Comparison of ENCODE assay signal across 7 cellular contexts in genomic region chr10:132337854-132338253, GRCh38. TPM values are rescaled to one million over a fixed set of nuclear protein-coding genes. Genes with fewer than 3 reads are reported as not detected.
DNase-seq lines count a peak whose midpoint lies in the region; ATAC-seq, FAIRE-seq and TF ChIP-seq lines count a peak whose summit lies in the region.
"Not testable (repeated sequence)": the region's sequence is repeated elsewhere in the genome, so short reads cannot be mapped to it uniquely, and the experiment has no call there.

No MANE protein-coding gene starts in this region.

- WGBS in HepG2 (ENCODE audit: low lambda C conversion rate) = 96% methylated on average over 7 of the region's 7 CpGs
- 96 to 98% (median 96%) methylated on average over 7 of the region's 7 CpGs for WGBS in psoas muscle, 3 donors

- not testable (repeated sequence) for H3K9me3 ChIP-seq in HepG2 (ENCODE audit: low read length); psoas muscle

- H3K79me2 ChIP-seq in GM23338 (replicated peaks; ENCODE audit: insufficient read depth); HepG2 (ENCODE audit: insufficient read depth, low read length): not testable (repeated sequence)

- H3F3A ChIP-seq in GM23338 (replicated peaks; ENCODE audit: low read depth) = not testable (repeated sequence)

- H3K4me1 Mint-ChIP-seq in GM23338 = peaks cover 29% of the 10 kb centered on the region
- peaks cover 25% of the 10 kb centered on the region for H3K4me1 Mint-ChIP-seq in activated CD4-positive, alpha-beta T cell treated with anti-CD3 and anti-CD28 coated beads, Interleukin-2, amount 10 ng/mL, durations not matched to agents 7 days and 5 days
- peaks cover 39% of the 10 kb centered on the region for H3K4me1 Mint-ChIP-seq in activated naive CD4-positive, alpha-beta T cell treated with anti-CD3 and anti-CD28 coated beads, Interleukin-2, amount 50 U/mL, for 24 hours
- peaks cover 26 to 35% of the 10 kb centered on the region in 2 donors for H3K4me1 Mint-ChIP-seq in natural killer cell

- not testable (repeated sequence) for BruUV-seq in HepG2 (replicated peaks; lab: Mats Ljungman, UMichigan)

- intact Hi-C loops in HepG2 (cut with micrococcal nuclease; ENCODE audit: unreplicated experiment); natural killer cell (cut with micrococcal nuclease); psoas muscle (cut with DNase I): not testable (repeated sequence)

- not testable (repeated sequence) for H3K9me3 Mint-ChIP-seq in GM23338; activated CD4-positive, alpha-beta T cell treated with anti-CD3 and anti-CD28 coated beads, Interleukin-2, amount 10 ng/mL, durations not matched to agents 7 days and 5 days; activated naive CD4-positive, alpha-beta T cell treated with anti-CD3 and anti-CD28 coated beads, Interleukin-2, amount 50 U/mL, for 24 hours; natural killer cell

- not testable (repeated sequence) for H2AFZ ChIP-seq in GM23338; HepG2 (ENCODE audit: low read length)

- H3K9me2 ChIP-seq in GM23338 (ENCODE audit: insufficient read depth) = not testable (repeated sequence)

- H4K20me1 ChIP-seq in GM23338 (replicated peaks; ENCODE audit: insufficient read depth); HepG2 (ENCODE audit: insufficient read depth, low read length): not testable (repeated sequence)

- not testable (repeated sequence) for DNase-seq in GM23338 (ENCODE audit: low spot score); activated CD4-positive, alpha-beta T cell treated with anti-CD3 and anti-CD28 coated beads, Interleukin-2, amount 10 ng/mL, durations not matched to agents 7 days and 5 days; coronary artery (ENCODE audit: low spot score); HepG2 (ENCODE audit: low spot score); natural killer cell; psoas muscle

- H3K27ac ChIP-seq in GM23338 (ENCODE audit: low read depth) = peak overlapping the region; percentile 46
- H3K27ac ChIP-seq in coronary artery, psoas muscle: not testable (repeated sequence)
- peak overlapping the region; percentile 87 for H3K27ac ChIP-seq in HepG2 (ENCODE audit: extremely low read length, insufficient read depth, low read length)

- not testable (repeated sequence) for H3K36me3 ChIP-seq in GM23338 (ENCODE audit: insufficient read depth); HepG2 (replicated peaks in 1 of 2; ENCODE audit: control insufficient read depth in 1 of 2, insufficient read depth in 2 of 2, low read length in 2 of 2); psoas muscle (ENCODE audit: insufficient read depth in 1 of 2, low read depth in 1 of 2)

- not testable (repeated sequence) for H3K4me1 ChIP-seq in GM23338 (ENCODE audit: insufficient read depth); psoas muscle
- H3K4me1 ChIP-seq in HepG2 (ENCODE audit: insufficient read depth, low read length) = peaks cover 13% of the 10 kb centered on the region

- not testable (repeated sequence) for H3K4me3 ChIP-seq in GM23338; HepG2 (replicated peaks in 1 of 3; ENCODE audit: insufficient read depth in 1 of 3, low read depth in 2 of 3, low read length in 3 of 3)
- peak overlapping the region; percentile 63 for H3K4me3 ChIP-seq in coronary artery
- peak overlapping the region; percentile 54 for H3K4me3 ChIP-seq in psoas muscle

- H3K4me3 Mint-ChIP-seq in GM23338 = not testable (repeated sequence)
- peak overlapping the region; percentile 63 for H3K4me3 Mint-ChIP-seq in activated CD4-positive, alpha-beta T cell treated with anti-CD3 and anti-CD28 coated beads, Interleukin-2, amount 10 ng/mL, durations not matched to agents 7 days and 5 days
- H3K4me3 Mint-ChIP-seq in activated naive CD4-positive, alpha-beta T cell treated with anti-CD3 and anti-CD28 coated beads, Interleukin-2, amount 50 U/mL, for 24 hours = peak overlapping the region; percentile 86
- peak overlapping the region; percentile 96 for H3K4me3 Mint-ChIP-seq in natural killer cell

- CTCF ChIA-PET in activated CD4-positive, alpha-beta T cell treated with anti-CD3 and anti-CD28 coated beads, Interleukin-2, amount 10 ng/mL, durations not matched to agents 7 days and 5 days (lab: Charles Lee) = interaction anchor here (1.0 kb wide), 1 partner anchor 194 kb away, joined by 4 read pairs; no protein-coding TSS in a partner anchor
- CTCF ChIA-PET in HepG2 (lab: Yijun Ruan, JAX; ENCODE audit: low intra/inter-chr PET ratio, low total read pairs) = not testable (repeated sequence)

- FAIRE-seq in HepG2 (lab: Jason Lieb, UNC) = not testable (repeated sequence)

- H3K36me3 Mint-ChIP-seq in GM23338 (ENCODE audit: low read depth); activated CD4-positive, alpha-beta T cell treated with anti-CD3 and anti-CD28 coated beads, Interleukin-2, amount 10 ng/mL, durations not matched to agents 7 days and 5 days (ENCODE audit: low read depth); natural killer cell: not testable (repeated sequence)
- peaks cover 11% of the 10 kb centered on the region for H3K36me3 Mint-ChIP-seq in activated naive CD4-positive, alpha-beta T cell treated with anti-CD3 and anti-CD28 coated beads, Interleukin-2, amount 50 U/mL, for 24 hours

- not testable (repeated sequence) for H3K9ac ChIP-seq in HepG2 (ENCODE audit: insufficient read depth, low read depth, low read length)

- not testable (repeated sequence) for TF ChIP-seq EP300 in HepG2 (IDR thresholded peaks at IDR 0.05; ENCODE audit: low read depth in 2 of 2, low read length in 2 of 2); HepG2 (CRISPR knock-in tag; IDR thresholded peaks at IDR 0.05; ENCODE audit: borderline replicate concordance)

- not testable (repeated sequence) for TF ChIP-seq RAD21 in HepG2 (CRISPR knock-in tag; IDR thresholded peaks at IDR 0.05)

- not testable (repeated sequence) for TF ChIP-seq POLR2A in HepG2 (IDR thresholded peaks at IDR 0.05; ENCODE audit: insufficient read depth in 1 of 2, low read depth in 2 of 2, low read length in 2 of 2)

- TF ChIP-seq CTCF in GM23338 (conservative IDR thresholded peaks at IDR 0.05; ENCODE audit: low read depth in 2 of 2); coronary artery (IDR thresholded peaks at IDR 0.05); HepG2 (CRISPR knock-in tag; IDR thresholded peaks at IDR 0.05); natural killer cell (IDR thresholded peaks at IDR 0.05); psoas muscle (IDR thresholded peaks at IDR 0.05): not testable (repeated sequence)

- not testable (repeated sequence) for ATAC-seq in GM23338, HepG2, natural killer cell, psoas muscle

- peaks cover 11% of the 10 kb centered on the region for H3K27me3 Mint-ChIP-seq in GM23338 (ENCODE audit: insufficient read depth, low read depth, poor library complexity)
- not testable (repeated sequence) for H3K27me3 Mint-ChIP-seq in activated CD4-positive, alpha-beta T cell treated with anti-CD3 and anti-CD28 coated beads, Interleukin-2, amount 10 ng/mL, durations not matched to agents 7 days and 5 days; activated naive CD4-positive, alpha-beta T cell treated with anti-CD3 and anti-CD28 coated beads, Interleukin-2, amount 50 U/mL, for 24 hours; natural killer cell (ENCODE audit: low read depth in 2 of 2)

- in situ Hi-C loops in HepG2 (cut with HindIII; ENCODE audit: extremely low pct_ligation_motif_present, low pct_unique_long_range_greater_than_20kb) = not testable (repeated sequence)

- H3K27ac Mint-ChIP-seq in GM23338 (peak overlapping the region; percentile 81), natural killer cell (peak overlapping the region; percentile 94 to 96)
- H3K27ac Mint-ChIP-seq in activated CD4-positive, alpha-beta T cell treated with anti-CD3 and anti-CD28 coated beads, Interleukin-2, amount 10 ng/mL, durations not matched to agents 7 days and 5 days; activated naive CD4-positive, alpha-beta T cell treated with anti-CD3 and anti-CD28 coated beads, Interleukin-2, amount 50 U/mL, for 24 hours: not testable (repeated sequence)

- not testable (repeated sequence) for H3K4me2 ChIP-seq in GM23338
- H3K4me2 ChIP-seq in HepG2 (ENCODE audit: low read depth, low read length) = peak overlapping the region; percentile 75

- H3K27me3 ChIP-seq in GM23338 (ENCODE audit: insufficient read depth); HepG2 (ENCODE audit: control insufficient read depth in 1 of 2, insufficient read depth in 2 of 2, low read length in 2 of 2); psoas muscle (ENCODE audit: insufficient read depth in 3 of 3, low read length in 2 of 3): not testable (repeated sequence)

- POLR2A ChIA-PET in activated CD4-positive, alpha-beta T cell treated with anti-CD3 and anti-CD28 coated beads, Interleukin-2, amount 10 ng/mL, durations not matched to agents 7 days and 5 days (lab: Charles Lee); HepG2 (lab: Yijun Ruan, JAX): not testable (repeated sequence)

RNA-seq across cellular contexts. Expression of gene LRRC27, which starts 5.9 kb away (rescaled TPM):
- 3.1 and 3.5 TPM in 2 replicates for total RNA-seq in GM23338 (2014; rRNA removed; shearing (Covaris generic))
- polyA plus RNA-seq in GM23338 (2016; fragmentation: Nextera tagmentation; extraction: Ambion mirVana) (2.2 and 2.9 TPM in 2 replicates), HepG2 (2011; rRNA removed) (4.2 and 4.3 TPM in 2 replicates), psoas muscle (1 to 10 TPM; 2.3 to 8.3 (median 4.3) TPM)
- 1 to 10 TPM; 4.4 to 6.1 TPM for total RNA-seq in activated CD4-positive, alpha-beta T cell treated with anti-CD3 and anti-CD28 coated beads, Interleukin-2, amount 10 ng/mL, durations not matched to agents 7 days and 5 days
- total RNA-seq in HepG2 (2016; rRNA removed; fragmentation: Illumina TruSeq; extraction: Trizol) (3.9 and 4.6 TPM in 2 replicates), natural killer cell (10 to 100 TPM in 1 of 3 donors, 1 to 10 TPM in 2; 8.1 to 22.5 (median 9.9) TPM), psoas muscle (1 to 10 TPM; 2.2 to 2.9 (median 2.4) TPM)
- 2.1 and 2.2 TPM in 2 replicates for total RNA-seq in HepG2 (2016; cell fraction: cytosol; rRNA removed; fragmentation: Illumina TruSeq; extraction: Trizol; ENCODE audit: low read depth)
- 3.2 and 4.3 TPM in 2 replicates for total RNA-seq in HepG2 (2016; cell fraction: insoluble cytoplasmic fraction; rRNA removed; fragmentation: Illumina TruSeq; extraction: Trizol)
- 2.1 and 2.5 TPM in 2 replicates for total RNA-seq in HepG2 (2016; cell fraction: membrane; rRNA removed; fragmentation: Illumina TruSeq; extraction: Trizol)
- total RNA-seq in HepG2 (2016; cell fraction: nucleus; rRNA removed; fragmentation: Illumina TruSeq; extraction: Trizol) = 5.9 and 7.5 TPM in 2 replicates
- polyA plus RNA-seq in HepG2 (2011; cell fraction: cytosol; rRNA removed) = 1.8 and 1.9 TPM in 2 replicates
- polyA plus RNA-seq in HepG2 (2011; cell fraction: nucleus; rRNA removed) = 14.3 and 14.5 TPM in 2 replicates
- polyA plus RNA-seq in HepG2 (2012) = 3.2 and 3.6 TPM in 2 replicates
- 0.82 and 0.88 TPM in 2 replicates for polyA plus RNA-seq in HepG2 (2016; cell fraction: cytosol; fragmentation: Illumina TruSeq; extraction: Trizol; ENCODE audit: low read depth)
- 3.6 and 4.7 TPM in 2 replicates for polyA plus RNA-seq in HepG2 (2016; cell fraction: insoluble cytoplasmic fraction; fragmentation: Illumina TruSeq; extraction: Trizol; ENCODE audit: low read depth)
- polyA plus RNA-seq in HepG2 (2016; cell fraction: membrane; fragmentation: Illumina TruSeq; extraction: Trizol; ENCODE audit: low read depth) = 2.6 and 2.7 TPM in 2 replicates
- 11.7 and 14.6 TPM in 2 replicates for polyA plus RNA-seq in HepG2 (2016; cell fraction: nucleus; fragmentation: Illumina TruSeq; extraction: Trizol; ENCODE audit: insufficient read depth, low read depth)
- polyA minus RNA-seq in HepG2 (2011; rRNA and poly(A)+ RNA removed; ENCODE audit: low replicate concordance) = 2.7 and 3.0 TPM in 2 replicates
- 0.88 and 1.4 TPM in 2 replicates for polyA minus RNA-seq in HepG2 (2011; cell fraction: cytosol; rRNA and poly(A)+ RNA removed)
- polyA minus RNA-seq in HepG2 (2011; cell fraction: nucleus; rRNA and poly(A)+ RNA removed) = 11.1 and 12.3 TPM in 2 replicates

RNA-seq across cellular contexts. Expression of gene STK32C, which starts 30.1 kb away (rescaled TPM):
- total RNA-seq in GM23338 (2014; rRNA removed; shearing (Covaris generic)) = 8.0 and 10.2 TPM in 2 replicates
- 20.5 and 24.1 TPM in 2 replicates for polyA plus RNA-seq in GM23338 (2016; fragmentation: Nextera tagmentation; extraction: Ambion mirVana)
- 10 to 100 TPM; 11.1 to 15.2 TPM for total RNA-seq in activated CD4-positive, alpha-beta T cell treated with anti-CD3 and anti-CD28 coated beads, Interleukin-2, amount 10 ng/mL, durations not matched to agents 7 days and 5 days
- 18.9 and 19.4 TPM in 2 replicates for total RNA-seq in HepG2 (2016; rRNA removed; fragmentation: Illumina TruSeq; extraction: Trizol)
- 6.4 and 9.0 TPM in 2 replicates for total RNA-seq in HepG2 (2016; cell fraction: cytosol; rRNA removed; fragmentation: Illumina TruSeq; extraction: Trizol; ENCODE audit: low read depth)
- total RNA-seq in HepG2 (2016; cell fraction: insoluble cytoplasmic fraction; rRNA removed; fragmentation: Illumina TruSeq; extraction: Trizol) = 18.5 and 19.3 TPM in 2 replicates
- 13.9 and 14.9 TPM in 2 replicates for total RNA-seq in HepG2 (2016; cell fraction: membrane; rRNA removed; fragmentation: Illumina TruSeq; extraction: Trizol)
- total RNA-seq in HepG2 (2016; cell fraction: nucleus; rRNA removed; fragmentation: Illumina TruSeq; extraction: Trizol) = 8.4 and 10.8 TPM in 2 replicates
- 9.9 and 10.9 TPM in 2 replicates for polyA plus RNA-seq in HepG2 (2011; rRNA removed)
- polyA plus RNA-seq in HepG2 (2011; cell fraction: cytosol; rRNA removed) = 7.4 and 11.6 TPM in 2 replicates
- 13.7 and 17.7 TPM in 2 replicates for polyA plus RNA-seq in HepG2 (2011; cell fraction: nucleus; rRNA removed)
- polyA plus RNA-seq in HepG2 (2012) = 12.0 and 12.5 TPM in 2 replicates
- 9.3 and 10.8 TPM in 2 replicates for polyA plus RNA-seq in HepG2 (2016; cell fraction: cytosol; fragmentation: Illumina TruSeq; extraction: Trizol; ENCODE audit: low read depth)
- polyA plus RNA-seq in HepG2 (2016; cell fraction: insoluble cytoplasmic fraction; fragmentation: Illumina TruSeq; extraction: Trizol; ENCODE audit: low read depth) = 19.9 and 20.6 TPM in 2 replicates
- polyA plus RNA-seq in HepG2 (2016; cell fraction: membrane; fragmentation: Illumina TruSeq; extraction: Trizol; ENCODE audit: low read depth) = 11.2 and 12.1 TPM in 2 replicates
- polyA plus RNA-seq in HepG2 (2016; cell fraction: nucleus; fragmentation: Illumina TruSeq; extraction: Trizol; ENCODE audit: insufficient read depth, low read depth) = 19.7 and 20.0 TPM in 2 replicates
- 10.2 and 30.6 TPM in 2 replicates for polyA minus RNA-seq in HepG2 (2011; rRNA and poly(A)+ RNA removed; ENCODE audit: low replicate concordance)
- 4.4 and 5.4 TPM in 2 replicates for polyA minus RNA-seq in HepG2 (2011; cell fraction: cytosol; rRNA and poly(A)+ RNA removed)
- polyA minus RNA-seq in HepG2 (2011; cell fraction: nucleus; rRNA and poly(A)+ RNA removed) = 6.1 and 7.1 TPM in 2 replicates
- total RNA-seq in natural killer cell = 10 to 100 TPM; 12.7 to 22.1 (median 17.9) TPM
- total RNA-seq in psoas muscle = 1 to 10 TPM; 5.6 to 7.0 (median 6.1) TPM
- polyA plus RNA-seq in psoas muscle = 10 to 100 TPM in 1 of 3 donors, 1 to 10 TPM in 2; 3.6 to 11.7 (median 8.1) TPM

RNA-seq across cellular contexts. Expression of gene PWWP2B, which starts 59.1 kb away (rescaled TPM):
- 8.6 and 12.8 TPM in 2 replicates for total RNA-seq in GM23338 (2014; rRNA removed; shearing (Covaris generic))
- polyA plus RNA-seq in GM23338 (2016; fragmentation: Nextera tagmentation; extraction: Ambion mirVana) (2.2 and 2.3 TPM in 2 replicates), HepG2 (2011; rRNA removed) (2.3 and 3.7 TPM in 2 replicates), psoas muscle (10 to 100 TPM; 18.6 to 35.2 (median 23.4) TPM)
- 1 to 10 TPM; 8.1 to 9.3 TPM for total RNA-seq in activated CD4-positive, alpha-beta T cell treated with anti-CD3 and anti-CD28 coated beads, Interleukin-2, amount 10 ng/mL, durations not matched to agents 7 days and 5 days
- total RNA-seq in HepG2 (2016; rRNA removed; fragmentation: Illumina TruSeq; extraction: Trizol) (3.5 and 4.7 TPM in 2 replicates), natural killer cell (10 to 100 TPM; 23.7 to 29.5 (median 24.4) TPM), psoas muscle (10 to 100 TPM; 14.5 to 25.0 (median 21.9) TPM)
- 1.3 and 1.8 TPM in 2 replicates for total RNA-seq in HepG2 (2016; cell fraction: cytosol; rRNA removed; fragmentation: Illumina TruSeq; extraction: Trizol; ENCODE audit: low read depth)
- 3.2 and 5.1 TPM in 2 replicates for total RNA-seq in HepG2 (2016; cell fraction: insoluble cytoplasmic fraction; rRNA removed; fragmentation: Illumina TruSeq; extraction: Trizol)
- 3.2 and 3.7 TPM in 2 replicates for total RNA-seq in HepG2 (2016; cell fraction: membrane; rRNA removed; fragmentation: Illumina TruSeq; extraction: Trizol)
- 2.9 and 3.1 TPM in 2 replicates for total RNA-seq in HepG2 (2016; cell fraction: nucleus; rRNA removed; fragmentation: Illumina TruSeq; extraction: Trizol)
- polyA plus RNA-seq in HepG2 (2011; cell fraction: cytosol; rRNA removed) = 3.1 and 4.4 TPM in 2 replicates
- 12.7 and 14.5 TPM in 2 replicates for polyA plus RNA-seq in HepG2 (2011; cell fraction: nucleus; rRNA removed)
- polyA plus RNA-seq in HepG2 (2012) = 2.3 and 4.1 TPM in 2 replicates
- 1.2 and 1.3 TPM in 2 replicates for polyA plus RNA-seq in HepG2 (2016; cell fraction: cytosol; fragmentation: Illumina TruSeq; extraction: Trizol; ENCODE audit: low read depth)
- 2.8 and 3.2 TPM in 2 replicates for polyA plus RNA-seq in HepG2 (2016; cell fraction: insoluble cytoplasmic fraction; fragmentation: Illumina TruSeq; extraction: Trizol; ENCODE audit: low read depth)
- 2.2 and 2.3 TPM in 2 replicates for polyA plus RNA-seq in HepG2 (2016; cell fraction: membrane; fragmentation: Illumina TruSeq; extraction: Trizol; ENCODE audit: low read depth)
- polyA plus RNA-seq in HepG2 (2016; cell fraction: nucleus; fragmentation: Illumina TruSeq; extraction: Trizol; ENCODE audit: insufficient read depth, low read depth) = 5.4 and 5.6 TPM in 2 replicates
- 3.9 and 6.3 TPM in 2 replicates for polyA minus RNA-seq in HepG2 (2011; rRNA and poly(A)+ RNA removed; ENCODE audit: low replicate concordance)
- polyA minus RNA-seq in HepG2 (2011; cell fraction: cytosol; rRNA and poly(A)+ RNA removed) = 4.8 and 5.9 TPM in 2 replicates
- polyA minus RNA-seq in HepG2 (2011; cell fraction: nucleus; rRNA and poly(A)+ RNA removed) = 2.7 and 3.5 TPM in 2 replicates
